In the genomic region with DNA sequence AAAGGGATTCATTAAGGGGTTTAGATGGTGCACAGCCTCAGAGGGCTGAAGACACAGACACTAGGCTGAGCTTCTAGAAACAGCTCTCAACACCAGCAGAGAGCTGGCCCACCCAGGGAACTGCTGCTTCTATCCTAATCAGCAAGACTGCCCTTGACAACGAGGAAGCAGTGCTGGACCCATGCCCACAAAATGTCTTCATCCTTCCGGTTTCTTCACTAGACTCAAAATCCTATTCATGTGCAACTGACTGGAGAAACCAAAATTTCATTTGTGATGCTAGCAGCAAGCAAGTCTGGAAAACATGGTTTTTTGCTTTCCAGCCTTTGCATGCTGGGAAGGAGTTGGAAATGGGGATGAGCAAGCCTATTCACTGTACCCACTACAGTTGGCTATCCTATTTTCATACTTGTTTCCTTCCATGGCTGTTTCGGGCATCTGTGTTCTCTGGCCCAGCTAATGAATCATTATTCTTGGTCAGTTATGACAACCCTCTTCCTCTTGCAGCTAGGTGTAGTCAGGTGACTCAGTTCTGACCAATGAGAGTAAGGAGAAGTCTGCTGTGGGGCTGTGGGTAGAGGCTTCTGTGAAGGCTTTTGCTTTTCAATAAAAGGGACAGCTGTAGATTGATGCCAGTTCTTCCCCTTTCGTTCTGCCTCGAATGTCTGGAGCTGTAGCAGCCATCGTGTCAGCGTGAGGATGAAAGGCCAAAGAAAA, we compare ENCODE assay signal across 2 cellular contexts.
TF ChIP-seq lines count a peak whose summit lies in the region.

No MANE protein-coding gene starts in this region.

TF ChIP-seq in GM12891, 5 proteins besides CTCF, POLR2A, EP300 and RAD21:
- TF ChIP-seq PAX5 (IDR thresholded peaks at IDR 0.05; ENCODE audit: insufficient read depth, low read length, severe bottlenecking) (no peak), POLR2AphosphoS5 (IDR thresholded peaks at IDR 0.05; ENCODE audit: low read depth, low read length) (no peak), TAF1 (IDR thresholded peaks at IDR 0.05; ENCODE audit: low read depth, low read length) (no peak), SPI1 (IDR thresholded peaks at IDR 0.05; ENCODE audit: low read depth, low read length) (no peak), POU2F2 (IDR thresholded peaks at IDR 0.05; ENCODE audit: low read depth, low read length) (no peak)

TF ChIP-seq in GM12878, 131 proteins besides CTCF, POLR2A, EP300 and RAD21:
- TF ChIP-seq, protein P1, sequence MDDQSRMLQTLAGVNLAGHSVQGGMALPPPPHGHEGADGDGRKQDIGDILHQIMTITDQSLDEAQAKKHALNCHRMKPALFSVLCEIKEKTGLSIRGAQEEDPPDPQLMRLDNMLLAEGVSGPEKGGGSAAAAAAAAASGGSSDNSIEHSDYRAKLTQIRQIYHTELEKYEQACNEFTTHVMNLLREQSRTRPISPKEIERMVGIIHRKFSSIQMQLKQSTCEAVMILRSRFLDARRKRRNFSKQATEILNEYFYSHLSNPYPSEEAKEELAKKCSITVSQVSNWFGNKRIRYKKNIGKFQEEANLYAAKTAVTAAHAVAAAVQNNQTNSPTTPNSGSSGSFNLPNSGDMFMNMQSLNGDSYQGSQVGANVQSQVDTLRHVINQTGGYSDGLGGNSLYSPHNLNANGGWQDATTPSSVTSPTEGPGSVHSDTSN (IDR thresholded peaks at IDR 0.05; ENCODE audit: insufficient replicate concordance, low read depth, low read length): peak; percentile 80
- TF ChIP-seq, protein P2, sequence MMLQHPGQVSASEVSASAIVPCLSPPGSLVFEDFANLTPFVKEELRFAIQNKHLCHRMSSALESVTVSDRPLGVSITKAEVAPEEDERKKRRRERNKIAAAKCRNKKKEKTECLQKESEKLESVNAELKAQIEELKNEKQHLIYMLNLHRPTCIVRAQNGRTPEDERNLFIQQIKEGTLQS (IDR thresholded peaks at IDR 0.05; ENCODE audit: borderline replicate concordance, extremely low read depth, low read depth, low read length): 0 out of 2 replicates have a peak, but pooled peaks have one; percentile 12
- TF ChIP-seq SMAD5 (IDR thresholded peaks at IDR 0.05; ENCODE audit: low read depth) (no peak), IKZF2 (IDR thresholded peaks at IDR 0.05) (no peak), RUNX3 (IDR thresholded peaks at IDR 0.05; ENCODE audit: low read length) (peak; percentile 43; the same call in 1 of the 2 replicates), ETV6 (conservative IDR thresholded peaks at IDR 0.05 in 1 of 2, IDR thresholded peaks at IDR 0.05 in 1 of 2; ENCODE audit: borderline replicate concordance in 1 of 2, low read depth in 1 of 2) (peak in 1 of 2 experiments; percentile 19; a peak in 1 of 4 replicates), SRF (IDR thresholded peaks at IDR 0.05; ENCODE audit: low read depth in 2 of 2, low read length in 2 of 2) (no peak), RAD51 (IDR thresholded peaks at IDR 0.05) (peak; percentile 65; the same call in 1 of the 2 replicates), SPI1 (IDR thresholded peaks at IDR 0.05; ENCODE audit: borderline replicate concordance, insufficient read depth, low read depth, low read length) (peak; percentile 44; the same call in 1 of the 2 replicates)
- TF ChIP-seq, protein P3, sequence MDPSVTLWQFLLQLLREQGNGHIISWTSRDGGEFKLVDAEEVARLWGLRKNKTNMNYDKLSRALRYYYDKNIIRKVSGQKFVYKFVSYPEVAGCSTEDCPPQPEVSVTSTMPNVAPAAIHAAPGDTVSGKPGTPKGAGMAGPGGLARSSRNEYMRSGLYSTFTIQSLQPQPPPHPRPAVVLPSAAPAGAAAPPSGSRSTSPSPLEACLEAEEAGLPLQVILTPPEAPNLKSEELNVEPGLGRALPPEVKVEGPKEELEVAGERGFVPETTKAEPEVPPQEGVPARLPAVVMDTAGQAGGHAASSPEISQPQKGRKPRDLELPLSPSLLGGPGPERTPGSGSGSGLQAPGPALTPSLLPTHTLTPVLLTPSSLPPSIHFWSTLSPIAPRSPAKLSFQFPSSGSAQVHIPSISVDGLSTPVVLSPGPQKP (IDR thresholded peaks at IDR 0.05; ENCODE audit: low read depth, low read length): no peak
- TF ChIP-seq, protein P4, sequence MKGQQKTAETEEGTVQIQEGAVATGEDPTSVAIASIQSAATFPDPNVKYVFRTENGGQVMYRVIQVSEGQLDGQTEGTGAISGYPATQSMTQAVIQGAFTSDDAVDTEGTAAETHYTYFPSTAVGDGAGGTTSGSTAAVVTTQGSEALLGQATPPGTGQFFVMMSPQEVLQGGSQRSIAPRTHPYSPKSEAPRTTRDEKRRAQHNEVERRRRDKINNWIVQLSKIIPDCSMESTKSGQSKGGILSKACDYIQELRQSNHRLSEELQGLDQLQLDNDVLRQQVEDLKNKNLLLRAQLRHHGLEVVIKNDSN (IDR thresholded peaks at IDR 0.05; ENCODE audit: borderline replicate concordance, extremely low read length, insufficient read depth, low read depth, low read length): peak; percentile 58
- TF ChIP-seq, protein P5, sequence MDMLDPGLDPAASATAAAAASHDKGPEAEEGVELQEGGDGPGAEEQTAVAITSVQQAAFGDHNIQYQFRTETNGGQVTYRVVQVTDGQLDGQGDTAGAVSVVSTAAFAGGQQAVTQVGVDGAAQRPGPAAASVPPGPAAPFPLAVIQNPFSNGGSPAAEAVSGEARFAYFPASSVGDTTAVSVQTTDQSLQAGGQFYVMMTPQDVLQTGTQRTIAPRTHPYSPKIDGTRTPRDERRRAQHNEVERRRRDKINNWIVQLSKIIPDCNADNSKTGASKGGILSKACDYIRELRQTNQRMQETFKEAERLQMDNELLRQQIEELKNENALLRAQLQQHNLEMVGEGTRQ (IDR thresholded peaks at IDR 0.05; ENCODE audit: borderline replicate concordance, low read depth, low read length): peak; percentile 31; the same call in 1 of the 2 replicates
- TF ChIP-seq, protein P6, sequence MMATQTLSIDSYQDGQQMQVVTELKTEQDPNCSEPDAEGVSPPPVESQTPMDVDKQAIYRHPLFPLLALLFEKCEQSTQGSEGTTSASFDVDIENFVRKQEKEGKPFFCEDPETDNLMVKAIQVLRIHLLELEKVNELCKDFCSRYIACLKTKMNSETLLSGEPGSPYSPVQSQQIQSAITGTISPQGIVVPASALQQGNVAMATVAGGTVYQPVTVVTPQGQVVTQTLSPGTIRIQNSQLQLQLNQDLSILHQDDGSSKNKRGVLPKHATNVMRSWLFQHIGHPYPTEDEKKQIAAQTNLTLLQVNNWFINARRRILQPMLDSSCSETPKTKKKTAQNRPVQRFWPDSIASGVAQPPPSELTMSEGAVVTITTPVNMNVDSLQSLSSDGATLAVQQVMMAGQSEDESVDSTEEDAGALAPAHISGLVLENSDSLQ (IDR thresholded peaks at IDR 0.05): peak; percentile 67; the same call in 1 of the 2 replicates
